Comparison of ENCODE assay signal across 19 cellular contexts in the genomic region with DNA sequence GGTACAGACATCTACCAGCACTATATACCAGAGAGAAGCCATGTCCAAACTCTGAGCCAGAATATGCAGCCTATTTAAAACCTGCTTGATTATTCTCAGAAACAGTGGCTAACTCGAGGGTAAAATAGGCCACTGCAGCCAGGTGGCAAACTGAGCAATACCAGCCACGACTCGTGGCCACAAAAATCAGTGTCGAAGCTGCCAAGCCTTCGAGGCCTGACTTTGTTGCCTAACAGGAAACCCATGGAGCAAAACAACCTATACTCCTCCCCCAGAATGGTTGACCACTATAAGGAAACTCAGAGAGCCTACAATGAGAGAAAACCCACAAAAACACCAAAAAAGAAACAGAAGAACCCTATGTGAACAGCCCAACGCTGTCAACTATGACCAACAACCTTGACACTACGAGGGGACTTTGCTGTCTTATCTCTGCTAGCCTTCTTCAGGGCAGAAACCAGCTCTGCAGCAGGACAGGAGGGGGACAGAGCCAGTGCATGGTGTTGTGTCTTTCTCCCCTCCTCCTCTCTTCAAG.
"Had no signal": no experiment of that assay in that cellular context is flagged by ENCODE, and none has a peak within 500 bp of the region (broad histone marks: within the 10 kb centered on the region; RNA-seq: fewer than 3 reads in every experiment).

No MANE protein-coding gene starts in this region.

- H3K9ac ChIP-seq: parathyroid adenoma had no signal

- ATAC-seq: activated T-cell treated with anti-CD3 and anti-CD28 coated beads, Interleukin-2, amount 50 U/mL, for 72 hours; effector memory CD8-positive, alpha-beta T cell; left colon; lower lobe of right lung had no signal

- H2AFZ ChIP-seq: parathyroid adenoma had no signal

- H3K9me3 ChIP-seq: esophagus squamous epithelium, lower lobe of right lung, upper lobe of left lung had no signal

- H3K79me2 ChIP-seq: parathyroid adenoma had no signal

- H3K4me3 ChIP-seq: cardiac muscle cell, esophagus squamous epithelium, lower lobe of right lung, stomach, upper lobe of left lung had no signal

- H3K27ac ChIP-seq: cardiac muscle cell, esophagus squamous epithelium, lower lobe of right lung, parathyroid adenoma, stomach, upper lobe of left lung, WERI-Rb-1 had no signal

- H3K4me1 ChIP-seq: parathyroid adenoma had no signal

- H3K36me3 ChIP-seq: cardiac muscle cell, esophagus squamous epithelium, lower lobe of right lung, stomach, upper lobe of left lung, WERI-Rb-1 had no signal

- DNase-seq: activated CD4-positive, alpha-beta T cell treated with anti-CD3 and anti-CD28 coated beads for 1 hour; activated CD8-positive, alpha-beta memory T cell treated with anti-CD3 and anti-CD28 coated beads for 24 hours; activated CD8-positive, alpha-beta memory T cell treated with anti-CD3 and anti-CD28 coated beads, Interleukin-2, amount 50 U/mL, for 48 hours; activated effector memory CD4-positive, alpha-beta T cell treated with anti-CD3 and anti-CD28 coated beads, Interleukin-2, amount 50 U/mL, for 16 hours; activated T-cell treated with anti-CD3 and anti-CD28 coated beads, Interleukin-2, amount 50 U/mL, for 72 hours; amniotic stem cell; dermis blood vessel endothelial cell; effector memory CD8-positive, alpha-beta T cell; esophagus squamous epithelium; glutamatergic neuron; hippocampal formation; left colon; lower lobe of right lung; stimulated activated CD4-positive, alpha-beta T cell treated with anti-CD3 and anti-CD28 coated beads, Interleukin-2, amount 100 ng/mL, for 24 hours; stomach; upper lobe of left lung; WERI-Rb-1 had no signal
